In the genomic region with DNA sequence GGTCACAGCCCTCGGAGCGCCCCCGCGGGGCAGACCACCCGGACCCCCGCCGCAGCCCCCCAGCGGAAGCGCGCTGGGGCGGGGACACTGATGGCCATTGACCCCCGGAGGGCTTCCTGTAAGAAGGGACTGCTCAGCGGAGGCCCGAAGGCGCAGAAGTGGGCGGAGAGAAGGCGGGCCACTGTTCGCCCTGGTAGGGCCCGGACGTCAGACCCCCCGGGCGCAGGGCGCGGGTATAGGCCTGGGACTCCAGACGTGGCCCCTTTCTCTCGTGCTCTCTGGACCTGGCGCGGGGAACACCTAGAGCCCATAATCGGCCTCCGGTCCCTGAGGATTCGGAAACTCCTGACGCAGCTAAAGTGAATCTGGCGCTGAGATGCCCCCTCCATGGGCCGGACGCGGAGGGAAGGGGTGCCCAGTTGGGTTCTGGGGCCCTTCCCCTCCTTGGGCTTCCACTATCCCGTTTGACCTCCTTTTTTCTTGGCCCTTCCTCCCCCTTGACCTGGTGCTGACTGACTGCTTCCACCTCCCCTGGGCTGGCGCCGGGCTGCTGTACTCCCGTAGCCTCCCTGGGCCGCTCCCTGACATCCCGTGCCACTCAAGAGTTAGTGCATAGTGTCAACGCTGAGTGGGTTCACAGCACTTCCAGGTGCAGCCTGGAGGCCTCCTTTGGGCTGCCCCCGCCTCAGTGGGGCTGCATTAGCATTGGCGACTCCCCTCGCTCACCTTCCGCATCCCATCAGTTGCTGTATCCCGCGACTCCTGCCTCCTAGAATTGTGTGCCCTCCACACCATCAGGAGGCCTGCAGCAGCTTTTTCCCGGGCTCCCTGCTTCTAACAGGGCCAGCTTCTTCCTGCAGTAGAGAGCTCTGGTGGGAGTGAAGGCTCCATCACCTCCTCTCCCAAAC, we compare ENCODE assay signal across 8 cellular contexts. TPM values are rescaled to one million over a fixed set of nuclear protein-coding genes. Genes with fewer than 3 reads are reported as not detected.
DNase-seq lines count a peak whose midpoint lies in the region; ATAC-seq, FAIRE-seq and TF ChIP-seq lines count a peak whose summit lies in the region.

No MANE protein-coding gene starts in this region.

- 59% methylated on average over 16 of the region's 50 CpGs for WGBS in A549 (ENCODE audit: missing lambda C conversion rate)
- WGBS in prostate gland: 17% methylated on average over 41 of the region's 50 CpGs

- CTCF ChIA-PET in A549 (lab: Yijun Ruan, JAX) (interaction anchor here (1.1 to 2.0 kb wide), 2 partner anchors 17 to 21 kb away, joined by 3 to 4 read pairs; no protein-coding TSS in a partner anchor), PC-9 (lab: Charles Lee) (no interaction called here)

- peaks cover 11% of the 10 kb centered on the region; the same call in 1 of the 3 replicates for H3K4me1 ChIP-seq in A549
- H3K4me1 ChIP-seq in PC-9 (replicated peaks; ENCODE audit: insufficient read depth): peaks cover 7% of the 10 kb centered on the region; the same call in 1 of the 2 replicates
- no peaks in the 10 kb centered on the region for H3K4me1 ChIP-seq in prostate gland (replicated peaks)

- H3K4me2 ChIP-seq in A549 (peak overlapping the region; percentile 96), PC-9 (peak overlapping the region; percentile 75)

- H4K20me1 ChIP-seq in PC-9 (ENCODE audit: insufficient read depth): no peaks in the 10 kb centered on the region

- TF ChIP-seq RAD21 in A549 (conservative IDR thresholded peaks at IDR 0.05 in 1 of 2, IDR thresholded peaks at IDR 0.05 in 1 of 2): no peak

- no peak for TF ChIP-seq EP300 in A549 (IDR thresholded peaks at IDR 0.05)

- H3K27me3 ChIP-seq in PC-9 (ENCODE audit: insufficient read depth, low read depth) (no peaks in the 10 kb centered on the region), prostate gland (replicated peaks; ENCODE audit: insufficient read depth) (no peaks in the 10 kb centered on the region)

- no peaks in the 10 kb centered on the region for H3K9me3 ChIP-seq in A549
- H3K9me3 ChIP-seq in PC-9 (ENCODE audit: insufficient read depth, low read depth): no peaks in the 10 kb centered on the region
- no peaks in the 10 kb centered on the region for H3K9me3 ChIP-seq in prostate gland

- TF ChIP-seq POLR2A in A549 (IDR thresholded peaks at IDR 0.05; ENCODE audit: low read length): no peak
- no peak for TF ChIP-seq POLR2A in prostate gland (IDR thresholded peaks at IDR 0.05)

- H3K4me3 ChIP-seq in A549: peak overlapping the region; percentile 100
- peak overlapping the region; percentile 81 for H3K4me3 ChIP-seq in PC-9
- H3K4me3 ChIP-seq in prostate gland: peak overlapping the region; percentile 72 to 86

- no peaks in the 10 kb centered on the region for H3K36me3 ChIP-seq in PC-9 (ENCODE audit: low read depth)
- H3K36me3 ChIP-seq in prostate gland: peaks cover 0 to 8% of the 10 kb centered on the region in 2 donors

- POLR2A ChIA-PET in A549 (lab: Yijun Ruan, JAX): no interaction called here
- POLR2A ChIA-PET in PC-9 (lab: Charles Lee; ENCODE audit: unreplicated experiment): interaction anchor here (0.6 kb wide), 1 partner anchor 73 kb away, joined by 4 read pairs; no protein-coding TSS in a partner anchor

- H3K27ac ChIP-seq in A549: peak overlapping the region; percentile 100
- H3K27ac ChIP-seq in PC-9: no peak overlapping the region
- peak overlapping the region; percentile 82 to 85 for H3K27ac ChIP-seq in prostate gland

- TSS peak; percentile 46 for BruUV-seq in PC-9 (replicated peaks; lab: Mats Ljungman, UMichigan)

- ATAC-seq in A549: peak; percentile 78 to 80
- ATAC-seq in GM18517 (IDR thresholded peaks at IDR 0.05; ENCODE audit: unreplicated experiment): peak; percentile 29
- ATAC-seq in HG03066 (IDR thresholded peaks at IDR 0.05; ENCODE audit: low read depth, unreplicated experiment): peak; percentile 42

- no peaks in the 10 kb centered on the region for H3K79me2 ChIP-seq in PC-9 (ENCODE audit: low read depth)

- TF ChIP-seq CTCF in A549 (IDR thresholded peaks at IDR 0.05) (no peak), PC-9 (conservative IDR thresholded peaks at IDR 0.05) (no peak), prostate gland (IDR thresholded peaks at IDR 0.05) (no peak)

- no peaks in the 10 kb centered on the region for H3K9me2 ChIP-seq in PC-9 (ENCODE audit: insufficient read depth)

- DNase-seq in A549 (ENCODE audit: low read depth in 1 of 2, low spot score in 1 of 2): peak; percentile 33 to 49
- DNase-seq in PC-9: peak in 1 of 2 experiments; percentile 58
- peak; percentile 60 for DNase-seq in activated naive CD4-positive, alpha-beta T cell treated with anti-CD3 and anti-CD28 coated beads, Interleukin-2, amount 50 U/mL, for 16 hours
- peak; percentile 86 for DNase-seq in cardiac septum (ENCODE audit: low spot score)
- no peak for DNase-seq in prostate gland (ENCODE audit: low spot score)
- DNase-seq in NCI-H1092 (lab: John Stamatoyannopoulos, UW): no peak

- peak overlapping the region; percentile 95 for H2AFZ ChIP-seq in PC-9

- H3F3A ChIP-seq in PC-9 (ENCODE audit: insufficient read depth, low read depth): no peaks in the 10 kb centered on the region

- intact Hi-C loops in PC-9 (cut with micrococcal nuclease; ENCODE audit: unreplicated experiment): loop anchor here (2.0 to 10.0 kb wide), 4 partner anchors 17 to 1381 kb away; a partner anchor contains a TSS
- intact Hi-C loops in cardiac septum (cut with DNase I): loop anchor here (2.0 to 10.0 kb wide), 3 partner anchors 67 to 1199 kb away; a partner anchor contains a TSS
- intact Hi-C loops in prostate gland (cut with DNase I): loop anchor here (10.0 kb wide), 1 partner anchor 381 kb away; a partner anchor contains a TSS

- no peak for FAIRE-seq in A549 (lab: Jason Lieb, UNC)

TF ChIP-seq in A549, 52 proteins besides CTCF, POLR2A, EP300 and RAD21:
- no peak for TF ChIP-seq KDM1A (IDR thresholded peaks at IDR 0.05; ENCODE audit: low read depth)
- 0 out of 2 replicates have a peak, but pooled peaks have one; percentile 1 for TF ChIP-seq PHF8 (IDR thresholded peaks at IDR 0.05; ENCODE audit: borderline replicate concordance, low read depth)
- TF ChIP-seq ESRRA (IDR thresholded peaks at IDR 0.05; ENCODE audit: borderline replicate concordance, low read length): no peak
- no peak for TF ChIP-seq NR3C1 (IDR thresholded peaks at IDR 0.05)
- TF ChIP-seq JUN (IDR thresholded peaks at IDR 0.05): no peak
- TF ChIP-seq, protein P1, sequence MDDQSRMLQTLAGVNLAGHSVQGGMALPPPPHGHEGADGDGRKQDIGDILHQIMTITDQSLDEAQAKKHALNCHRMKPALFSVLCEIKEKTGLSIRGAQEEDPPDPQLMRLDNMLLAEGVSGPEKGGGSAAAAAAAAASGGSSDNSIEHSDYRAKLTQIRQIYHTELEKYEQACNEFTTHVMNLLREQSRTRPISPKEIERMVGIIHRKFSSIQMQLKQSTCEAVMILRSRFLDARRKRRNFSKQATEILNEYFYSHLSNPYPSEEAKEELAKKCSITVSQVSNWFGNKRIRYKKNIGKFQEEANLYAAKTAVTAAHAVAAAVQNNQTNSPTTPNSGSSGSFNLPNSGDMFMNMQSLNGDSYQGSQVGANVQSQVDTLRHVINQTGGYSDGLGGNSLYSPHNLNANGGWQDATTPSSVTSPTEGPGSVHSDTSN (IDR thresholded peaks at IDR 0.05): no peak
- peak; percentile 30 for TF ChIP-seq MAFK (IDR thresholded peaks at IDR 0.05; ENCODE audit: partially characterized antibody)
- TF ChIP-seq ZFP36 (IDR thresholded peaks at IDR 0.05; ENCODE audit: borderline replicate concordance, partially characterized antibody): peak; percentile 83
- TF ChIP-seq, protein P2, sequence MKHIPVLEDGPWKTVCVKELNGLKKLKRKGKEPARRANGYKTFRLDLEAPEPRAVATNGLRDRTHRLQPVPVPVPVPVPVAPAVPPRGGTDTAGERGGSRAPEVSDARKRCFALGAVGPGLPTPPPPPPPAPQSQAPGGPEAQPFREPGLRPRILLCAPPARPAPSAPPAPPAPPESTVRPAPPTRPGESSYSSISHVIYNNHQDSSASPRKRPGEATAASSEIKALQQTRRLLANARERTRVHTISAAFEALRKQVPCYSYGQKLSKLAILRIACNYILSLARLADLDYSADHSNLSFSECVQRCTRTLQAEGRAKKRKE (CRISPR knock-in tag; IDR thresholded peaks at IDR 0.05; ENCODE audit: low read depth): no peak

RNA-seq across cellular contexts. Expression of a gene that starts 0.7 kb away (rescaled TPM):
- polyA plus RNA-seq in A549 (2011; rRNA removed) (9.7 and 10.7 TPM in 2 replicates), A549 (2017; fragmentation: RNase III; extraction: RNeasy Plus Mini Kit Qiagen cat#74134 plus additional on column Dnase treatment) (8.1 to 13.2 TPM (median 11.7 TPM) in 3 replicates)
- 15.1 and 18.9 TPM in 2 replicates for polyA plus RNA-seq in A549 (2012; cell fraction: cytosol; rRNA removed)
- polyA plus RNA-seq in A549 (2012; cell fraction: nucleus; rRNA removed): 73.1 and 77.2 TPM in 2 replicates
- 20.7 and 25.8 TPM in 2 replicates for polyA minus RNA-seq in A549 (2011; rRNA and poly(A)+ RNA removed)
- total RNA-seq in PC-9 (2021) (39.1 and 57.1 TPM in 2 replicates), cardiac septum (25.5 TPM), prostate gland (10 to 100 TPM; 33.4 to 60.2 TPM)

RNA-seq across cellular contexts. Expression of a gene that starts 44.5 kb away (rescaled TPM):
- polyA plus RNA-seq in A549 (2011; rRNA removed): 3.8 and 4.2 TPM in 2 replicates
- polyA plus RNA-seq in A549 (2012; cell fraction: cytosol; rRNA removed): 7.8 and 10.8 TPM in 2 replicates
- 10.7 and 16.3 TPM in 2 replicates for polyA plus RNA-seq in A549 (2012; cell fraction: nucleus; rRNA removed)
- 5.5 to 6.2 TPM (median 5.5 TPM) in 3 replicates for polyA plus RNA-seq in A549 (2017; fragmentation: RNase III; extraction: RNeasy Plus Mini Kit Qiagen cat#74134 plus additional on column Dnase treatment)
- 1.8 and 2.1 TPM in 2 replicates for polyA minus RNA-seq in A549 (2011; rRNA and poly(A)+ RNA removed)
- total RNA-seq in PC-9 (2021): 11.9 and 12.1 TPM in 2 replicates
- total RNA-seq in cardiac septum: 2.2 TPM
- 10 to 100 TPM; 63.9 to 73.7 TPM for total RNA-seq in prostate gland

Comparison
In these comparisons a context has a peak if more than half of its experiments do, and no peak if none do; other contexts are left out.
1. ATAC-seq: peak in every context shown above with its lines; median percentile 79 in A549; 42 in HG03066; 29 in GM18517.
2. DNase-seq: peak in A549 (2 of 2), activated naive CD4-positive, alpha-beta T cell treated with anti-CD3 and anti-CD28 coated beads, Interleukin-2, amount 50 U/mL, for 16 hours (single experiment) and cardiac septum (single experiment); none in prostate gland (single experiment) and NCI-H1092 (single experiment).
3. Peak in every context shown above with its lines, with median percentiles within 50 percentile points of each other: H3K4me3 ChIP-seq.